Comparison of ENCODE assay signal across 9 cellular contexts in the genomic region with DNA sequence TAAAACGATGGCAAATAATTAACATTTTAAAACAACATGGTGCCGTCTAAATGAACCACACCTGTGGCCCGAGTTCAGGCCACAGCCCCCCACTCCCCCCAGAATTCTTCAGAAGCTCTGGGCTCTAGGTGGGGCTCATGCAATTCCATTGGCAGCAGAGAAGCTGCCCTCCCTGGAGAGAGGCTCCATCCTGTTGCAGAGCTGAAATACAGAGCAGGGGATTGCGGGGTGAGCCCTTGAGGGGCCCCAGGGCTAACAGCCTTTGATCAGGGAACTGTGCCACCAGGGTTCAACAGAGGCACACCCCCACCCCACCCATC.
DNase-seq lines count a peak whose midpoint lies in the region; ATAC-seq, FAIRE-seq and TF ChIP-seq lines count a peak whose summit lies in the region.
"Had no signal": no experiment of that assay in that cellular context is flagged by ENCODE, and none has a peak within 500 bp of the region (broad histone marks: within the 10 kb centered on the region; RNA-seq: fewer than 3 reads in every experiment).

No MANE protein-coding gene starts in this region.

- H3K4me3 ChIP-seq in cardiac muscle cell (no peak overlapping the region), astrocyte (ENCODE audit: insufficient read depth, low read depth, low read length) (no peak overlapping the region), mucosa of rectum (ENCODE audit: low read length in 2 of 2) (peak overlapping the region; percentile 31 to 57), upper lobe of left lung (no peak overlapping the region), SJCRH30 (no peak overlapping the region)

- no peak for DNase-seq in cardiac muscle cell (ENCODE audit: low read depth in 1 of 2, low spot score in 1 of 2)
- DNase-seq in left ventricle myocardium superior, result no peak
- DNase-seq in astrocyte (ENCODE audit: low read depth), result no peak
- DNase-seq in upper lobe of left lung, result no peak
- DNase-seq in activated gamma-delta T cell treated with Interleukin-2 at 50 U/mL for 16 hours, result no peak
- no peak for DNase-seq in stimulated activated CD8-positive, alpha-beta memory T cell treated with anti-CD3 and anti-CD28 coated beads, Interleukin-4, amount 100 ng/mL, for 48 hours
- no peak for DNase-seq in SJCRH30
- DNase-seq: cerebellar nuclear complex had no signal

- H3K27ac Mint-ChIP-seq in astrocyte (ENCODE audit: unreplicated experiment), result peak overlapping the region; percentile 77

- 48 to 64% methylated on average over 3 to 4 of the region's 4 CpGs for WGBS in upper lobe of left lung, 2 donors

- H3K4me1 Mint-ChIP-seq in astrocyte (ENCODE audit: low read depth, unreplicated experiment), result peaks cover 30% of the 10 kb centered on the region

- H3K36me3 ChIP-seq in cardiac muscle cell, result no peaks in the 10 kb centered on the region
- H3K36me3 ChIP-seq in astrocyte (ENCODE audit: insufficient read depth, low read length), result no peaks in the 10 kb centered on the region
- peaks cover 0 to 3% of the 10 kb centered on the region in 2 donors for H3K36me3 ChIP-seq in mucosa of rectum (ENCODE audit: control insufficient read depth in 2 of 2, insufficient read depth in 2 of 2, low read length in 2 of 2)
- no peaks in the 10 kb centered on the region for H3K36me3 ChIP-seq in upper lobe of left lung
- H3K36me3 ChIP-seq in SJCRH30, result no peaks in the 10 kb centered on the region

- H3K27me3 ChIP-seq in cardiac muscle cell (no peaks in the 10 kb centered on the region), astrocyte (ENCODE audit: insufficient read depth, low read length) (no peaks in the 10 kb centered on the region), mucosa of rectum (ENCODE audit: control insufficient read depth in 2 of 2, insufficient read depth in 2 of 2, low read length in 2 of 2) (no peaks in the 10 kb centered on the region), upper lobe of left lung (no peaks in the 10 kb centered on the region), SJCRH30 (no peaks in the 10 kb centered on the region)

- H3K4me1 ChIP-seq in cardiac muscle cell (ENCODE audit: low read depth) (peaks cover 49% of the 10 kb centered on the region), astrocyte (ENCODE audit: insufficient read depth, low read length) (peaks cover 46% of the 10 kb centered on the region), mucosa of rectum (ENCODE audit: control insufficient read depth in 2 of 2, insufficient read depth in 2 of 2, low read length in 2 of 2) (peaks cover 59 to 67% of the 10 kb centered on the region in 2 donors), upper lobe of left lung (peaks cover 58 to 80% (median 66%) of the 10 kb centered on the region in 4 donors), SJCRH30 (peaks cover 9% of the 10 kb centered on the region)

- no peak for TF ChIP-seq POLR2A in upper lobe of left lung (IDR thresholded peaks at IDR 0.05)

- H3K36me3 Mint-ChIP-seq in astrocyte (ENCODE audit: low read depth, unreplicated experiment), result no peaks in the 10 kb centered on the region

- no peak for FAIRE-seq in astrocyte (lab: Jason Lieb, UNC)

- H3K4me2 ChIP-seq in astrocyte (ENCODE audit: low read length), result peak overlapping the region; percentile 90

- TF ChIP-seq CTCF in cardiac muscle cell (IDR thresholded peaks at IDR 0.05; ENCODE audit: low read depth, low read length) (no peak), astrocyte (IDR thresholded peaks at IDR 0.05; ENCODE audit: insufficient read depth, low read depth, low read length) (no peak), upper lobe of left lung (IDR thresholded peaks at IDR 0.05) (no peak)

- ATAC-seq in left ventricle myocardium superior (no peak), upper lobe of left lung (ENCODE audit: low FRiP score in 2 of 2) (no peak)

- H3K4me3 Mint-ChIP-seq in astrocyte (ENCODE audit: unreplicated experiment), result peak overlapping the region; percentile 77

- H4K20me1 ChIP-seq in astrocyte (ENCODE audit: insufficient read depth, low read length), result peaks cover 27% of the 10 kb centered on the region

- no peaks in the 10 kb centered on the region for H3K9me3 ChIP-seq in cardiac muscle cell (ENCODE audit: low read depth)
- no peaks in the 10 kb centered on the region for H3K9me3 ChIP-seq in astrocyte (ENCODE audit: insufficient read depth, low read depth, low read length)
- H3K9me3 ChIP-seq in mucosa of rectum (ENCODE audit: control insufficient read depth in 2 of 2, low read length in 2 of 2), result no peaks in the 10 kb centered on the region
- H3K9me3 ChIP-seq in upper lobe of left lung, result no peaks in the 10 kb centered on the region
- no peaks in the 10 kb centered on the region for H3K9me3 ChIP-seq in SJCRH30 (replicated peaks)

- peak overlapping the region; percentile 79 for H3K27ac ChIP-seq in cardiac muscle cell
- H3K27ac ChIP-seq in astrocyte (ENCODE audit: low read depth, low read length), result peak overlapping the region; percentile 93
- H3K27ac ChIP-seq in mucosa of rectum (ENCODE audit: low read depth in 2 of 2, low read length in 2 of 2), result peak overlapping the region; percentile 96 to 97
- H3K27ac ChIP-seq in upper lobe of left lung, result peak overlapping the region; percentile 91 to 98 (median 95)
- H3K27ac ChIP-seq in SJCRH30, result no peak overlapping the region

- intact Hi-C loops in left ventricle myocardium superior (cut with micrococcal nuclease), result no loop called here

- H3K27me3 Mint-ChIP-seq in astrocyte (ENCODE audit: low read depth, unreplicated experiment), result no peaks in the 10 kb centered on the region

- H3K9me3 Mint-ChIP-seq in astrocyte (ENCODE audit: unreplicated experiment), result no peaks in the 10 kb centered on the region

- H3K9ac ChIP-seq in astrocyte (ENCODE audit: low read length) (peak overlapping the region; percentile 68), mucosa of rectum (ENCODE audit: low read depth in 1 of 2, low read length in 2 of 2) (peak overlapping the region; percentile 83 to 89)

- H3K79me2 ChIP-seq in astrocyte (ENCODE audit: insufficient read depth, low read length), result peaks cover 47% of the 10 kb centered on the region

- TF ChIP-seq EP300 in upper lobe of left lung (IDR thresholded peaks at IDR 0.05), result no peak

- H2AFZ ChIP-seq in astrocyte (ENCODE audit: low read depth, low read length), result no peak overlapping the region

Comparison
In these comparisons a context has a peak if more than half of its experiments do, and no peak if none do; other contexts are left out.
1. H3K4me3 ChIP-seq: peak in mucosa of rectum (2 of 2); none in cardiac muscle cell (single experiment), astrocyte (single experiment), upper lobe of left lung (0 of 4) and SJCRH30 (single experiment).